ENCODE assay signal across 15 cellular contexts in the genomic region with DNA sequence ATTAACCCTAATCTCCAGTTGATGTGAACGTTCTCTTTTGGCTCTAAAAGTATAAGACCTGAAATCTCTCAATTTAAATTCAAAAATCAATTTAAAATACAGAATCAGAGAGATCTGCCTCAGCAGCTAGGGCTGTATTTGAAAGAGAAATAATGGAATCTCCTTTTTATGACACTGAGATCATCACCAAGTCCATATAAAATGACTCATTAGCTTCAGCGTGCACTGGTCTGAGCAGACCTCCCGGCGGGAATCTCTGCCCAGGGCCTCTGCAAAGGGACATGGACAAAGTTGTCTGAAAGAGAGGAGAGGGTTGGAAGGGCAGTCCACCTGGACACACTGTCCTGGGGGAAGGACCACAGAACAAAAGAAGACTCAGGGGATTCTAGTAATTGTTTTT.
A peak's percentile ranks its signal among the peaks of the same experiment; 100 is the strongest.
DNase-seq lines count a peak whose midpoint lies in the region; ATAC-seq and TF ChIP-seq lines count a peak whose summit lies in the region.
"Had no signal": no experiment of that assay in that cellular context is flagged by ENCODE, and none has a peak within 500 bp of the region (broad histone marks: within the 10 kb centered on the region; RNA-seq: fewer than 3 reads in every experiment).

No MANE protein-coding gene starts in this region.

- no peak overlapping the region for H3K4me3 ChIP-seq in osteoblast (ENCODE audit: insufficient read depth, low read length)
- no peak overlapping the region for H3K4me3 ChIP-seq in CD8-positive, alpha-beta T cell (ENCODE audit: low read depth, low read length)
- H3K4me3 ChIP-seq in mesenchymal stem cell (ENCODE audit: insufficient read depth in 1 of 2, low read depth in 1 of 2, low read length in 2 of 2), result no peak overlapping the region
- H3K4me3 ChIP-seq: GM12878 had no signal

- H2BK5ac ChIP-seq in mesenchymal stem cell (ENCODE audit: low read depth, low read length, poor library complexity, severe bottlenecking), result no peak overlapping the region

- H4K8ac ChIP-seq in mesenchymal stem cell (ENCODE audit: low read length), result no peak overlapping the region

- POLR2A ChIA-PET in CD8-positive, alpha-beta T cell (lab: Charles Lee), result no interaction called here

- H3K27ac ChIP-seq in osteoblast (ENCODE audit: low read depth, low read length) (no peak overlapping the region), mesenchymal stem cell (ENCODE audit: low read length, poor library complexity, severe bottlenecking) (no peak overlapping the region)
- no peak overlapping the region for H3K27ac ChIP-seq in CD8-positive, alpha-beta T cell (ENCODE audit: low read depth, low read length)
- H3K27ac ChIP-seq: 22Rv1 had no signal

- H3K27me3 ChIP-seq in osteoblast (ENCODE audit: insufficient read depth, low read length) (no peaks in the 10 kb centered on the region), mesenchymal stem cell (ENCODE audit: control insufficient read depth in 1 of 2, insufficient read depth in 1 of 2, low read length in 2 of 2) (no peaks in the 10 kb centered on the region)
- H3K27me3 ChIP-seq in CD8-positive, alpha-beta T cell (ENCODE audit: insufficient read depth, low read length), result no peaks in the 10 kb centered on the region

- H3K4me1 ChIP-seq in osteoblast (ENCODE audit: insufficient read depth, low read length) (no peaks in the 10 kb centered on the region), mesenchymal stem cell (ENCODE audit: control insufficient read depth, insufficient read depth, low read depth, low read length) (peaks cover 2% of the 10 kb centered on the region)
- no peaks in the 10 kb centered on the region for H3K4me1 ChIP-seq in CD8-positive, alpha-beta T cell (ENCODE audit: insufficient read depth, low read length)
- H3K4me1 ChIP-seq: Caco-2 had no signal

- no peak overlapping the region for H2BK120ac ChIP-seq in mesenchymal stem cell (ENCODE audit: low read depth, low read length)

- no peak overlapping the region for H3K27ac Mint-ChIP-seq in CD8-positive, alpha-beta T cell
- H3K27ac Mint-ChIP-seq in activated naive CD8-positive, alpha-beta T cell treated with anti-CD3 and anti-CD28 coated beads, Interleukin-2, amount 50 U/mL, for 24 hours, result no peak overlapping the region
- H3K27ac Mint-ChIP-seq: CD14-positive monocyte; CD8-positive, alpha-beta memory T cell had no signal

- H3K36me3 Mint-ChIP-seq in CD8-positive, alpha-beta T cell, result no peaks in the 10 kb centered on the region
- no peaks in the 10 kb centered on the region for H3K36me3 Mint-ChIP-seq in activated naive CD8-positive, alpha-beta T cell treated with anti-CD3 and anti-CD28 coated beads, Interleukin-2, amount 50 U/mL, for 24 hours (ENCODE audit: low read depth)
- H3K36me3 Mint-ChIP-seq: CD14-positive monocyte; CD8-positive, alpha-beta memory T cell had no signal

- H3K9me3 ChIP-seq in osteoblast (ENCODE audit: low read depth, low read length), result no peaks in the 10 kb centered on the region
- no peaks in the 10 kb centered on the region for H3K9me3 ChIP-seq in CD8-positive, alpha-beta T cell (ENCODE audit: low read length)
- H3K9me3 ChIP-seq in mesenchymal stem cell (ENCODE audit: control insufficient read depth, low read length), result no peaks in the 10 kb centered on the region
- H3K9me3 ChIP-seq: Caco-2 had no signal

- H3K79me2 ChIP-seq in osteoblast (ENCODE audit: insufficient read depth, low read length), result no peaks in the 10 kb centered on the region

- peak; percentile 14 for DNase-seq in Daoy (ENCODE audit: low read depth)
- peak; percentile 31 for DNase-seq in M059J (ENCODE audit: low read depth)
- DNase-seq in cortex of kidney (lab: John Stamatoyannopoulos, UW), result peak; percentile 8
- peak; percentile 39 for DNase-seq in osteoblast (ENCODE audit: insufficient read length, low spot score, missing footprints)
- DNase-seq in activated T-cell treated with anti-CD3 and anti-CD28 coated beads, Interleukin-2, amount 50 U/mL, for 1 hour, result no peak
- no peak for DNase-seq in CD8-positive, alpha-beta T cell
- DNase-seq in mesenchymal stem cell, result no peak
- no peak for DNase-seq in activated naive CD8-positive, alpha-beta T cell treated with anti-CD3 and anti-CD28 coated beads, Interleukin-2, amount 50 U/mL, for 24 hours
- DNase-seq: Caco-2; CD8-positive, alpha-beta memory T cell; H7 had no signal

- H3K27me3 Mint-ChIP-seq in CD8-positive, alpha-beta T cell (ENCODE audit: low read depth), result no peaks in the 10 kb centered on the region
- no peaks in the 10 kb centered on the region for H3K27me3 Mint-ChIP-seq in activated naive CD8-positive, alpha-beta T cell treated with anti-CD3 and anti-CD28 coated beads, Interleukin-2, amount 50 U/mL, for 24 hours
- H3K27me3 Mint-ChIP-seq: CD8-positive, alpha-beta memory T cell had no signal

- WGBS in mesenchymal stem cell, result 86% methylated on average over 3 of the region's 4 CpGs

- no peak for ATAC-seq in CD8-positive, alpha-beta T cell
- no peak for ATAC-seq in activated naive CD8-positive, alpha-beta T cell treated with anti-CD3 and anti-CD28 coated beads, Interleukin-2, amount 50 U/mL, for 24 hours
- ATAC-seq: GM12878, HepG2 had no signal

- TF ChIP-seq CTCF in osteoblast (IDR thresholded peaks at IDR 0.05; ENCODE audit: extremely low read depth, low read depth, low read length), result no peak
- no peak for TF ChIP-seq CTCF in CD8-positive, alpha-beta T cell (IDR thresholded peaks at IDR 0.05)

- intact Hi-C loops in CD8-positive, alpha-beta T cell (cut with DNase I, micrococcal nuclease), result no loop called here

- H3K4ac ChIP-seq in mesenchymal stem cell (ENCODE audit: low read depth in 1 of 2, low read length in 2 of 2), result no peak overlapping the region

- no peaks in the 10 kb centered on the region for H3K4me1 Mint-ChIP-seq in CD8-positive, alpha-beta T cell (ENCODE audit: low read depth)
- no peaks in the 10 kb centered on the region for H3K4me1 Mint-ChIP-seq in activated naive CD8-positive, alpha-beta T cell treated with anti-CD3 and anti-CD28 coated beads, Interleukin-2, amount 50 U/mL, for 24 hours
- H3K4me1 Mint-ChIP-seq: CD14-positive monocyte; CD8-positive, alpha-beta memory T cell had no signal

- no peaks in the 10 kb centered on the region for H3K9me3 Mint-ChIP-seq in CD8-positive, alpha-beta T cell
- H3K9me3 Mint-ChIP-seq in activated naive CD8-positive, alpha-beta T cell treated with anti-CD3 and anti-CD28 coated beads, Interleukin-2, amount 50 U/mL, for 24 hours, result peaks cover 3% of the 10 kb centered on the region

- H2AFZ ChIP-seq in osteoblast (ENCODE audit: low read length) (no peak overlapping the region), mesenchymal stem cell (ENCODE audit: low read depth, low read length) (no peak overlapping the region)

- no peak overlapping the region for H3K18ac ChIP-seq in mesenchymal stem cell (ENCODE audit: low read depth in 1 of 2, low read length in 2 of 2)

- H2BK12ac ChIP-seq in mesenchymal stem cell (ENCODE audit: low read length in 2 of 2), result no peak overlapping the region

- H4K20me1 ChIP-seq in osteoblast (ENCODE audit: insufficient read depth, low read length), result no peaks in the 10 kb centered on the region

- CTCF ChIA-PET in CD8-positive, alpha-beta T cell (lab: Charles Lee), result no interaction called here

- H3K79me1 ChIP-seq in mesenchymal stem cell (replicated peaks; ENCODE audit: low read length, poor library complexity, severe bottlenecking), result no peaks in the 10 kb centered on the region

- H3K36me3 ChIP-seq in osteoblast (ENCODE audit: insufficient read depth, low read length) (no peaks in the 10 kb centered on the region), mesenchymal stem cell (ENCODE audit: control insufficient read depth in 1 of 2, insufficient read depth in 2 of 2, low read depth in 1 of 2, low read length in 2 of 2) (no peaks in the 10 kb centered on the region)
- H3K36me3 ChIP-seq in CD8-positive, alpha-beta T cell (ENCODE audit: insufficient read depth, low read length), result no peaks in the 10 kb centered on the region

- no peak overlapping the region for H3K23ac ChIP-seq in mesenchymal stem cell (ENCODE audit: low read length in 2 of 2)

- H3K14ac ChIP-seq in mesenchymal stem cell (ENCODE audit: low read length in 2 of 2), result no peak overlapping the region

- H2BK15ac ChIP-seq in mesenchymal stem cell (ENCODE audit: low read depth, poor library complexity, severe bottlenecking), result no peak overlapping the region

- H3K9ac ChIP-seq in mesenchymal stem cell (ENCODE audit: low read length), result no peak overlapping the region

- no peak overlapping the region for H3K4me3 Mint-ChIP-seq in CD8-positive, alpha-beta T cell
- H3K4me3 Mint-ChIP-seq in activated naive CD8-positive, alpha-beta T cell treated with anti-CD3 and anti-CD28 coated beads, Interleukin-2, amount 50 U/mL, for 24 hours, result no peak overlapping the region
- H3K4me3 Mint-ChIP-seq: CD14-positive monocyte; CD8-positive, alpha-beta memory T cell had no signal

- H3K4me2 ChIP-seq in osteoblast (ENCODE audit: insufficient read depth, low read length) (no peak overlapping the region), mesenchymal stem cell (ENCODE audit: low read length, poor library complexity, severe bottlenecking) (no peak overlapping the region)

- no peak overlapping the region for H4K91ac ChIP-seq in mesenchymal stem cell (ENCODE audit: low read length)

- no peak overlapping the region for H2AK5ac ChIP-seq in mesenchymal stem cell (ENCODE audit: low read length, severe bottlenecking)

Comparison
In these comparisons a context has a peak if more than half of its experiments do, and no peak if none do; other contexts are left out.
1. DNase-seq: peak in Daoy (single experiment), M059J (single experiment), cortex of kidney (single experiment) and osteoblast (single experiment); none in activated T-cell treated with anti-CD3 and anti-CD28 coated beads, Interleukin-2, amount 50 U/mL, for 1 hour (single experiment), CD8-positive, alpha-beta T cell (0 of 7), mesenchymal stem cell (single experiment) and activated naive CD8-positive, alpha-beta T cell treated with anti-CD3 and anti-CD28 coated beads, Interleukin-2, amount 50 U/mL, for 24 hours (single experiment).